ENCODE assay signal across 8 cellular contexts in the genomic region with DNA sequence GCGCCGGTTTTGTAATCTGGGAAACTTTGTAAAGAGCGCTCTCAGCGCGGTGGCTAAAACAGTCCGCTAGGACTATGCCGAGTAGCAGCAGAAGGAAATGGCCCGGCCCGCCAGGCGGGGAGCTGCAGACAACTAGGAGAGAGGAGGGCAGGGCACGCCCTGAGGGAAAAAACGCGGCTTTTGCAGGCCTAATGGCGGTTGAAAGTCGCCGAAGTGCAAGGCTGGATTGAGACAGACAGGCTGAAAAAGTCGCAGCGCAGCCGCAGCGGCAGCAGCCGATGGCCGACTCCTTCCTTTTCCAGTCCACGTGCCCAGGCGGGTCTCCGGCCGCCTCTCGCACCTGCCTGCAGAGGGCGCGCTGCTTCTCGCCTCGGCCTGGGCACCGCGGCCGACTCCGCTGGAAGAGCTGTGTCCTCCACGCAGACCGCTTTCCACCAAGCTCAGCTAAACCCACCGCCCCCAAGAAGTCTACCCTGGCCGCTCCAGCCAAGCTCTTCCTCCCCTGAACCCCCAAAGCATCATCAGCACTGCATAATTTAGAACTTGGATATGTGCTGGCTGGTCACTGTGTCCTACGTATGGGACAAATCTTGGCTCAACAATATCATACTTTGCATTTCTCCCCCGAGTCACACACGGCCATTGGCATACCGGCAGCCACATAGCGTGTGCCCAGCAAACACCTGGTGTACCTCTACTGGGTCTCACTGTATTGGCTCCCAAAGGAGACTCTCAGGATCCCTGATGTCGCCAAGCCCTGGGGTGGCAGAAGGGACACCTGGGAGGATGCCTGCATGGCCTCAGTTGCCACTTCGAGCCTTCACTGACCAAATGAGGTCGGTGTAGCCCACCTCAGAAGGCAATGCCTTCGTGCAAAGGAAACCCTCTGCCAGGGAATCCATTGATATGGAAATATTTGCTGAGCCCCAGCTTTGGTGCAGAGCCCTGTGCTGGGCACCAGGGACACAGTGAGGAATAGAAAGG. TPM values are rescaled to one million over a fixed set of nuclear protein-coding genes. Genes with fewer than 3 reads are reported as not detected.
DNase-seq lines count a peak whose midpoint lies in the region; ATAC-seq and TF ChIP-seq lines count a peak whose summit lies in the region.

No MANE protein-coding gene starts in this region.

- no peaks in the 10 kb centered on the region for H3K36me3 Mint-ChIP-seq in stimulated activated effector memory CD8-positive, alpha-beta T cell treated with anti-CD3 and anti-CD28 coated beads, Interleukin-12 subunit alpha, Interleukin-12 subunit beta, amount 100 ng/mL, for 72 hours

- no peaks in the 10 kb centered on the region for H3K9me3 Mint-ChIP-seq in stimulated activated effector memory CD8-positive, alpha-beta T cell treated with anti-CD3 and anti-CD28 coated beads, Interleukin-12 subunit alpha, Interleukin-12 subunit beta, amount 100 ng/mL, for 72 hours

- peak overlapping the region; percentile 59 for H3K4me3 Mint-ChIP-seq in stimulated activated effector memory CD8-positive, alpha-beta T cell treated with anti-CD3 and anti-CD28 coated beads, Interleukin-12 subunit alpha, Interleukin-12 subunit beta, amount 100 ng/mL, for 72 hours

- H3K4me1 Mint-ChIP-seq in stimulated activated effector memory CD8-positive, alpha-beta T cell treated with anti-CD3 and anti-CD28 coated beads, Interleukin-12 subunit alpha, Interleukin-12 subunit beta, amount 100 ng/mL, for 72 hours: peaks cover 8% of the 10 kb centered on the region

- no peaks in the 10 kb centered on the region for H3K36me3 ChIP-seq in muscle layer of colon (ENCODE audit: insufficient read depth, low read length)

- no peak overlapping the region for H3K27ac Mint-ChIP-seq in stimulated activated effector memory CD8-positive, alpha-beta T cell treated with anti-CD3 and anti-CD28 coated beads, Interleukin-12 subunit alpha, Interleukin-12 subunit beta, amount 100 ng/mL, for 72 hours

- H3K9me3 ChIP-seq in muscle layer of colon (ENCODE audit: low read length): no peaks in the 10 kb centered on the region

- peak; percentile 79 for ATAC-seq in HG02852 (IDR thresholded peaks at IDR 0.05; ENCODE audit: unreplicated experiment)
- peak; percentile 95 for ATAC-seq in stimulated activated effector memory CD8-positive, alpha-beta T cell treated with anti-CD3 and anti-CD28 coated beads, Interleukin-12 subunit alpha, Interleukin-12 subunit beta, amount 100 ng/mL, for 72 hours

- no peaks in the 10 kb centered on the region for H3K27me3 ChIP-seq in muscle layer of colon (ENCODE audit: control insufficient read depth in 1 of 2, insufficient read depth in 2 of 2, low read length in 2 of 2)

- DNase-seq in NCI-H524 (lab: John Stamatoyannopoulos, UW): peak; percentile 40 to 72
- DNase-seq in NCI-H524 treated with DMSO at 0.1 percent for 48 hours (lab: John Stamatoyannopoulos, UW): no peak
- peak; percentile 34 for DNase-seq in NCI-H526 treated with DMSO at 0.1 percent for 48 hours (lab: John Stamatoyannopoulos, UW)
- DNase-seq in activated CD8-positive, alpha-beta memory T cell treated with anti-CD3 and anti-CD28 coated beads, Interleukin-2, amount 50 U/mL, for 4 hours: peak; percentile 66
- no peak for DNase-seq in epithelial cell of proximal tubule (ENCODE audit: low read depth)
- peak; percentile 51 to 74 for DNase-seq in stimulated activated effector memory CD8-positive, alpha-beta T cell treated with anti-CD3 and anti-CD28 coated beads, Interleukin-12 subunit alpha, Interleukin-12 subunit beta, amount 100 ng/mL, for 72 hours (ENCODE audit: low spot score in 2 of 2)

- no peak overlapping the region for H3K27ac ChIP-seq in muscle layer of colon (ENCODE audit: low read depth, low read length)

- TF ChIP-seq CTCF in epithelial cell of proximal tubule (conservative IDR thresholded peaks at IDR 0.05; ENCODE audit: low read depth, low read length): peak; percentile 62

- peak overlapping the region; percentile 49 for H3K4me3 ChIP-seq in epithelial cell of proximal tubule (ENCODE audit: low read depth, low read length)
- peak overlapping the region; percentile 22 to 35 for H3K4me3 ChIP-seq in muscle layer of colon (ENCODE audit: low read depth in 1 of 2, low read length in 2 of 2)

- H3K4me1 ChIP-seq in muscle layer of colon (ENCODE audit: insufficient read depth, low read length): no peaks in the 10 kb centered on the region

- no peak overlapping the region for H3K9ac ChIP-seq in muscle layer of colon (ENCODE audit: low read length)

RNA-seq across cellular contexts. Expression of gene SLC25A5, which starts 14.5 kb away (rescaled TPM):
- 298 and 821 TPM in 2 replicates for total RNA-seq in epithelial cell of proximal tubule

Comparison
In these comparisons a context has a peak if more than half of its experiments do, and no peak if none do; other contexts are left out.
1. DNase-seq: peak in NCI-H524 (2 of 2), NCI-H526 treated with DMSO at 0.1 percent for 48 hours (single experiment), activated CD8-positive, alpha-beta memory T cell treated with anti-CD3 and anti-CD28 coated beads, Interleukin-2, amount 50 U/mL, for 4 hours (single experiment) and stimulated activated effector memory CD8-positive, alpha-beta T cell treated with anti-CD3 and anti-CD28 coated beads, Interleukin-12 subunit alpha, Interleukin-12 subunit beta, amount 100 ng/mL, for 72 hours (2 of 2); none in NCI-H524 treated with DMSO at 0.1 percent for 48 hours (single experiment) and epithelial cell of proximal tubule (single experiment).